In genomic region chr9:16704489-16705111, GRCh38 we compare ENCODE assay signal across 9 cellular contexts.
A peak's percentile ranks its signal among the peaks of the same experiment; 100 is the strongest.
DNase-seq lines count a peak whose midpoint lies in the region; ATAC-seq, FAIRE-seq and TF ChIP-seq lines count a peak whose summit lies in the region.
"Had no signal": no experiment of that assay in that cellular context is flagged by ENCODE, and none has a peak within 500 bp of the region (broad histone marks: within the 10 kb centered on the region; RNA-seq: fewer than 3 reads in every experiment).

No MANE protein-coding gene starts in this region.

- no peak overlapping the region for H3K4me3 Mint-ChIP-seq in activated CD8-positive, alpha-beta memory T cell treated with anti-CD3 and anti-CD28 coated beads, Interleukin-2, amount 10 ng/mL, durations not matched to agents 7 days and 5 days
- H3K4me3 Mint-ChIP-seq: activated naive CD4-positive, alpha-beta T cell treated with anti-CD3 and anti-CD28 coated beads, Interleukin-2, amount 50 U/mL, for 24 hours had no signal

- DNase-seq in HFF-Myc (ENCODE audit: extremely low read depth, low read depth) (no peak), colonic mucosa (peak; percentile 23), kidney (peak; percentile 84), stromal cell of bone marrow (ENCODE audit: low read depth) (peak; percentile 54)
- DNase-seq in activated CD8-positive, alpha-beta memory T cell treated with anti-CD3 and anti-CD28 coated beads, Interleukin-2, amount 10 ng/mL, durations not matched to agents 7 days and 5 days: no peak

- H3K27ac Mint-ChIP-seq in activated CD8-positive, alpha-beta memory T cell treated with anti-CD3 and anti-CD28 coated beads, Interleukin-2, amount 10 ng/mL, durations not matched to agents 7 days and 5 days: no peak overlapping the region
- H3K27ac Mint-ChIP-seq: activated naive CD4-positive, alpha-beta T cell treated with anti-CD3 and anti-CD28 coated beads, Interleukin-2, amount 50 U/mL, for 24 hours had no signal

- FAIRE-seq in kidney (lab: Jason Lieb, UNC): no peak

- TF ChIP-seq CTCF in HFF-Myc (IDR thresholded peaks at IDR 0.05; ENCODE audit: low read depth, low read length, missing control alignments) (no peak), colonic mucosa (IDR thresholded peaks at IDR 0.05) (no peak), kidney (IDR thresholded peaks at IDR 0.05; ENCODE audit: borderline replicate concordance, extremely low read depth, insufficient read depth) (no peak)

- intact Hi-C loops in colonic mucosa (cut with DNase I) (loop anchor here (10.0 kb wide), 1 partner anchor 520 kb away; no protein-coding TSS in a partner anchor), kidney (cut with DNase I) (no loop called here)

- H3K4me1 Mint-ChIP-seq in activated CD8-positive, alpha-beta memory T cell treated with anti-CD3 and anti-CD28 coated beads, Interleukin-2, amount 10 ng/mL, durations not matched to agents 7 days and 5 days: peaks cover 2% of the 10 kb centered on the region
- H3K4me1 Mint-ChIP-seq: activated naive CD4-positive, alpha-beta T cell treated with anti-CD3 and anti-CD28 coated beads, Interleukin-2, amount 50 U/mL, for 24 hours had no signal

- CTCF ChIA-PET in activated CD8-positive, alpha-beta memory T cell treated with anti-CD3 and anti-CD28 coated beads, Interleukin-2, amount 10 ng/mL, durations not matched to agents 7 days and 5 days (lab: Charles Lee): no interaction called here

- no peak for ATAC-seq in activated CD8-positive, alpha-beta memory T cell treated with anti-CD3 and anti-CD28 coated beads, Interleukin-2, amount 10 ng/mL, durations not matched to agents 7 days and 5 days
- ATAC-seq in GM21723 (IDR thresholded peaks at IDR 0.05; ENCODE audit: unreplicated experiment): no peak
- no peak for ATAC-seq in HG02571 (IDR thresholded peaks at IDR 0.05; ENCODE audit: unreplicated experiment)
- no peak for ATAC-seq in HG03565 (IDR thresholded peaks at IDR 0.05; ENCODE audit: unreplicated experiment)

- H3K9ac ChIP-seq in colonic mucosa (ENCODE audit: low read depth in 2 of 2, low read length in 2 of 2) (no peak overlapping the region), kidney (ENCODE audit: low read length in 2 of 2) (no peak overlapping the region)

- H3K27me3 ChIP-seq in colonic mucosa: no peaks in the 10 kb centered on the region

- H3K27ac ChIP-seq in colonic mucosa (peak overlapping the region; percentile 65), kidney (ENCODE audit: low read depth in 2 of 2, low read length in 2 of 2) (peak overlapping the region; percentile 76)

- H3K36me3 ChIP-seq in colonic mucosa (no peaks in the 10 kb centered on the region), kidney (ENCODE audit: control insufficient read depth in 1 of 2, insufficient read depth in 2 of 2, low read length in 2 of 2) (no peaks in the 10 kb centered on the region)

- peaks cover 5% of the 10 kb centered on the region for H3K9me3 Mint-ChIP-seq in activated CD8-positive, alpha-beta memory T cell treated with anti-CD3 and anti-CD28 coated beads, Interleukin-2, amount 10 ng/mL, durations not matched to agents 7 days and 5 days (ENCODE audit: low read depth)

- H3K4me1 ChIP-seq in colonic mucosa (no peaks in the 10 kb centered on the region), kidney (ENCODE audit: control insufficient read depth in 1 of 2, insufficient read depth in 1 of 2, low read depth in 1 of 2, low read length in 2 of 2) (peaks cover 3 to 21% of the 10 kb centered on the region in 2 donors)

- H3K27me3 Mint-ChIP-seq in activated CD8-positive, alpha-beta memory T cell treated with anti-CD3 and anti-CD28 coated beads, Interleukin-2, amount 10 ng/mL, durations not matched to agents 7 days and 5 days: no peaks in the 10 kb centered on the region
- H3K27me3 Mint-ChIP-seq: activated naive CD4-positive, alpha-beta T cell treated with anti-CD3 and anti-CD28 coated beads, Interleukin-2, amount 50 U/mL, for 24 hours had no signal

- H3K4me3 ChIP-seq in HFF-Myc (replicated peaks; ENCODE audit: low read depth, low read length): peak overlapping the region; percentile 37
- H3K4me3 ChIP-seq in colonic mucosa: peak overlapping the region; percentile 5
- H3K4me3 ChIP-seq in kidney (ENCODE audit: low read length in 2 of 2): peak overlapping the region; percentile 16 to 45

- H3K36me3 Mint-ChIP-seq in activated CD8-positive, alpha-beta memory T cell treated with anti-CD3 and anti-CD28 coated beads, Interleukin-2, amount 10 ng/mL, durations not matched to agents 7 days and 5 days: no peaks in the 10 kb centered on the region
- H3K36me3 Mint-ChIP-seq: activated naive CD4-positive, alpha-beta T cell treated with anti-CD3 and anti-CD28 coated beads, Interleukin-2, amount 50 U/mL, for 24 hours had no signal

- H3K9me3 ChIP-seq in colonic mucosa: no peaks in the 10 kb centered on the region
- no peaks in the 10 kb centered on the region for H3K9me3 ChIP-seq in kidney (ENCODE audit: control insufficient read depth in 1 of 2, low read length in 2 of 2)

Comparison
In these comparisons a context has a peak if more than half of its experiments do, and no peak if none do; other contexts are left out.
1. DNase-seq: peak in colonic mucosa (single experiment), kidney (single experiment) and stromal cell of bone marrow (single experiment); none in HFF-Myc (single experiment) and activated CD8-positive, alpha-beta memory T cell treated with anti-CD3 and anti-CD28 coated beads, Interleukin-2, amount 10 ng/mL, durations not matched to agents 7 days and 5 days (single experiment).
2. Peak in every context shown above with its lines, with median percentiles within 50 percentile points of each other: H3K4me3 ChIP-seq.